ENCODE assay signal across 18 cellular contexts in genomic region chr10:44281089-44281613, GRCh38.
DNase-seq lines count a peak whose midpoint lies in the region; ATAC-seq and TF ChIP-seq lines count a peak whose summit lies in the region.
"Had no signal": no experiment of that assay in that cellular context is flagged by ENCODE, and none has a peak within 500 bp of the region (broad histone marks: within the 10 kb centered on the region; RNA-seq: fewer than 3 reads in every experiment).

No MANE protein-coding gene starts in this region.

- H3K36me3 ChIP-seq in right atrium auricular region (no peaks in the 10 kb centered on the region), ovary (no peaks in the 10 kb centered on the region), aorta (ENCODE audit: control insufficient read depth in 1 of 2, insufficient read depth in 2 of 2, low read length in 1 of 2) (no peaks in the 10 kb centered on the region)
- H3K36me3 ChIP-seq: adrenal gland, thyroid gland had no signal

- H3K27ac ChIP-seq in right atrium auricular region (peak overlapping the region in 1 of 2 donors; percentile 64), ovary (no peak overlapping the region), aorta (ENCODE audit: low read depth in 1 of 2, low read length in 2 of 2) (peak overlapping the region; percentile 2 to 44)
- H3K27ac ChIP-seq: A549, adrenal gland, thyroid gland had no signal

- no peak for TF ChIP-seq EP300 in ovary (IDR thresholded peaks at IDR 0.05)

- H3K27me3 ChIP-seq in right atrium auricular region (no peaks in the 10 kb centered on the region), ovary (no peaks in the 10 kb centered on the region), aorta (ENCODE audit: control insufficient read depth in 1 of 2, insufficient read depth in 2 of 2, low read length in 1 of 2) (no peaks in the 10 kb centered on the region)
- H3K27me3 ChIP-seq: adrenal gland, thyroid gland had no signal

- TF ChIP-seq POLR2A in ovary (IDR thresholded peaks at IDR 0.05): no peak

- intact Hi-C loops in Right ventricle myocardium inferior (cut with DNase I): no loop called here
- intact Hi-C loops in ovary (cut with DNase I): no loop called here
- intact Hi-C loops in aorta (cut with DNase I): no loop called here

- TF ChIP-seq CTCF in right atrium auricular region (IDR thresholded peaks at IDR 0.05) (no peak), ovary (IDR thresholded peaks at IDR 0.05) (no peak)

- DNase-seq in Right ventricle myocardium inferior (ENCODE audit: missing footprints) (peak; percentile 69), right atrium auricular region (ENCODE audit: low spot score) (no peak), cerebellum (ENCODE audit: low spot score) (peak; percentile 12), ovary (peak in 3 of 5 donors; percentile 37 to 52 (median 45)), aorta (peak; percentile 70 to 85), NCI-H524 treated with DMSO at 0.1 percent for 48 hours (lab: John Stamatoyannopoulos, UW) (no peak), T1000 (lab: John Stamatoyannopoulos, UW) (no peak)
- DNase-seq: activated B cell treated with CpG ODN at 0.5 μM for 24 hours; adrenal gland; CD4-positive, alpha-beta T cell; DMS79 treated with DMSO at 0.1 percent for 48 hours; NCI-H187 treated with DMSO at 0.1 percent for 48 hours; occipital lobe; T-cell had no signal

- no peaks in the 10 kb centered on the region for H3K9me3 ChIP-seq in right atrium auricular region
- H3K9me3 ChIP-seq in ovary: no peaks in the 10 kb centered on the region
- H3K9me3 ChIP-seq in aorta (ENCODE audit: control insufficient read depth, low read length): no peaks in the 10 kb centered on the region
- H3K9me3 ChIP-seq: A549, adrenal gland, thyroid gland had no signal

- 48 to 63% (median 57%) methylated on average over 12 of the region's 12 CpGs for WGBS in ovary, 3 donors
- WGBS in aorta, 2 donors: 13 to 17% methylated on average over 12 of the region's 12 CpGs

- H3K4me3 ChIP-seq in right atrium auricular region (no peak overlapping the region), ovary (no peak overlapping the region), aorta (ENCODE audit: low read length in 2 of 2) (no peak overlapping the region)
- H3K4me3 ChIP-seq: A549, adrenal gland, thyroid gland had no signal

- ATAC-seq in Right ventricle myocardium inferior (peak; percentile 75), aorta (ENCODE audit: low FRiP score) (peak; percentile 77), GM21786 (IDR thresholded peaks at IDR 0.05; ENCODE audit: unreplicated experiment) (no peak)
- ATAC-seq: A549; activated T-helper 17 cell treated with anti-CD3 and anti-CD28 coated beads, Interleukin-2, amount 50 U/mL, for 72 hours; T-cell had no signal

- H3K4me1 ChIP-seq in right atrium auricular region: peaks cover 0 to 15% of the 10 kb centered on the region in 2 donors
- H3K4me1 ChIP-seq in ovary (ENCODE audit: insufficient read depth): peaks cover 1% of the 10 kb centered on the region
- no peaks in the 10 kb centered on the region for H3K4me1 ChIP-seq in aorta (ENCODE audit: control insufficient read depth in 1 of 2, insufficient read depth in 2 of 2, low read length in 2 of 2)
- H3K4me1 ChIP-seq: A549, adrenal gland, thyroid gland had no signal

Comparison
In these comparisons a context has a peak if more than half of its experiments do, and no peak if none do; other contexts are left out.
1. DNase-seq: peak in Right ventricle myocardium inferior (single experiment), cerebellum (single experiment), ovary (3 of 5) and aorta (2 of 2); none in right atrium auricular region (single experiment), NCI-H524 treated with DMSO at 0.1 percent for 48 hours (single experiment) and T1000 (single experiment).
2. H3K27ac ChIP-seq: peak in aorta (2 of 2); none in ovary (0 of 2).